Comparison of ENCODE assay signal across 14 cellular contexts in genomic region chr14:101024686-101025085, GRCh38.
A peak's percentile ranks its signal among the peaks of the same experiment; 100 is the strongest.
DNase-seq lines count a peak whose midpoint lies in the region; ATAC-seq and TF ChIP-seq lines count a peak whose summit lies in the region.
"Had no signal": no experiment of that assay in that cellular context is flagged by ENCODE, and none has a peak within 500 bp of the region (broad histone marks: within the 10 kb centered on the region; RNA-seq: fewer than 3 reads in every experiment).

No MANE protein-coding gene starts in this region.

- no peak for ATAC-seq in GM21360 (IDR thresholded peaks at IDR 0.05; ENCODE audit: unreplicated experiment)
- ATAC-seq in HG03139 (IDR thresholded peaks at IDR 0.05; ENCODE audit: unreplicated experiment): no peak
- ATAC-seq: HCT116 had no signal

- intact Hi-C loops in posterior vena cava (cut with DNase I): no loop called here

- no peak for TF ChIP-seq CTCF in BE2C (IDR thresholded peaks at IDR 0.05; ENCODE audit: low read depth, low read length)
- no peak for TF ChIP-seq CTCF in Peyer's patch (IDR thresholded peaks at IDR 0.05)
- no peak for TF ChIP-seq CTCF in endothelial cell (IDR thresholded peaks at IDR 0.05; ENCODE audit: unreplicated experiment)

- H3K36me3 Mint-ChIP-seq in endothelial cell (ENCODE audit: low read depth, unreplicated experiment): peaks cover 6% of the 10 kb centered on the region
- H3K36me3 Mint-ChIP-seq: CD8-positive, alpha-beta memory T cell had no signal

- no peak for TF ChIP-seq POLR2A in Peyer's patch (IDR thresholded peaks at IDR 0.05)
- TF ChIP-seq POLR2A in erythroblast (IDR thresholded peaks at IDR 0.05; ENCODE audit: low read length): no peak

- H3K4me3 ChIP-seq in BE2C (ENCODE audit: low read depth, low read length) (no peak overlapping the region), Peyer's patch (no peak overlapping the region)

- H3K9me3 Mint-ChIP-seq in endothelial cell (ENCODE audit: unreplicated experiment): peaks cover 5% of the 10 kb centered on the region

- H3K9me3 ChIP-seq in BE2C: no peaks in the 10 kb centered on the region
- H3K9me3 ChIP-seq in Peyer's patch: no peaks in the 10 kb centered on the region
- H3K9me3 ChIP-seq: Caco-2 had no signal

- H3K4me1 Mint-ChIP-seq in endothelial cell (ENCODE audit: unreplicated experiment): no peaks in the 10 kb centered on the region
- H3K4me1 Mint-ChIP-seq: CD8-positive, alpha-beta memory T cell had no signal

- H3K27ac ChIP-seq in Peyer's patch: no peak overlapping the region
- H3K27ac ChIP-seq: HL-60 had no signal

- H3K27me3 ChIP-seq in BE2C: no peaks in the 10 kb centered on the region
- no peaks in the 10 kb centered on the region for H3K27me3 ChIP-seq in Peyer's patch

- H3K4me3 Mint-ChIP-seq in endothelial cell (ENCODE audit: unreplicated experiment): peak overlapping the region; percentile 37
- H3K4me3 Mint-ChIP-seq: CD8-positive, alpha-beta memory T cell had no signal

- no peaks in the 10 kb centered on the region for H3K4me1 ChIP-seq in BE2C
- no peaks in the 10 kb centered on the region for H3K4me1 ChIP-seq in Peyer's patch
- H3K4me1 ChIP-seq: Caco-2 had no signal

- H3K36me3 ChIP-seq in BE2C (peaks cover 94% of the 10 kb centered on the region), Peyer's patch (no peaks in the 10 kb centered on the region)

- peak; percentile 1 for DNase-seq in BE2C
- DNase-seq in Peyer's patch: peak in 2 of 3 donors; percentile 6 to 11
- no peak for DNase-seq in endothelial cell (ENCODE audit: low spot score)
- peak; percentile 25 for DNase-seq in posterior vena cava (ENCODE audit: low spot score)
- no peak for DNase-seq in stimulated activated CD4-positive, alpha-beta T cell treated with anti-CD3 and anti-CD28 coated beads, Interleukin-2, amount 100 ng/mL, for 24 hours
- no peak for DNase-seq in erythroblast (lab: John Stamatoyannopoulos, UW)
- DNase-seq: DND-41, GDM1 had no signal

- peaks cover 15% of the 10 kb centered on the region for H3K27me3 Mint-ChIP-seq in endothelial cell (ENCODE audit: unreplicated experiment)

- no peak overlapping the region for H3K27ac Mint-ChIP-seq in endothelial cell (ENCODE audit: unreplicated experiment)
- H3K27ac Mint-ChIP-seq: CD8-positive, alpha-beta memory T cell had no signal

Comparison
In these comparisons a context has a peak if more than half of its experiments do, and no peak if none do; other contexts are left out.
1. DNase-seq: peak in BE2C (single experiment), Peyer's patch (2 of 3) and posterior vena cava (single experiment); none in endothelial cell (single experiment), stimulated activated CD4-positive, alpha-beta T cell treated with anti-CD3 and anti-CD28 coated beads, Interleukin-2, amount 100 ng/mL, for 24 hours (0 of 2) and erythroblast (0 of 2).